ENCODE assay signal across 11 cellular contexts in genomic region chr18:51074605-51075004, GRCh38. TPM values are rescaled to one million over a fixed set of nuclear protein-coding genes. Genes with fewer than 3 reads are reported as not detected.
A peak's percentile ranks its signal among the peaks of the same experiment; 100 is the strongest.
DNase-seq lines count a peak whose midpoint lies in the region; ATAC-seq lines count a peak whose summit lies in the region.
"Had no signal": no experiment of that assay in that cellular context is flagged by ENCODE, and none has a peak within 500 bp of the region (broad histone marks: within the 10 kb centered on the region; RNA-seq: fewer than 3 reads in every experiment).

No MANE protein-coding gene starts in this region.

- peaks cover 72% of the 10 kb centered on the region for H3K36me3 ChIP-seq in CD4-positive, CD25-positive, alpha-beta regulatory T cell (ENCODE audit: control insufficient read depth, insufficient read depth, low read length)
- peaks cover 7 to 73% of the 10 kb centered on the region in 2 experiments for H3K36me3 ChIP-seq in mesenchymal stem cell (ENCODE audit: control insufficient read depth in 1 of 2, insufficient read depth in 2 of 2, low read depth in 1 of 2, low read length in 2 of 2)

- H3K23ac ChIP-seq in mesenchymal stem cell (ENCODE audit: low read length in 2 of 2): no peak overlapping the region

- WGBS in mesenchymal stem cell: 96% methylated on average over 1 of the region's 1 CpG

- H3K27ac Mint-ChIP-seq in CD4-positive, CD25-positive, alpha-beta regulatory T cell: peak overlapping the region in 2 of 3 donors; percentile 38 to 64
- peak overlapping the region; percentile 76 for H3K27ac Mint-ChIP-seq in T-helper 17 cell
- H3K27ac Mint-ChIP-seq: GM23338 had no signal

- no peak overlapping the region for H3K4me3 ChIP-seq in CD4-positive, CD25-positive, alpha-beta regulatory T cell (ENCODE audit: low read depth, low read length)
- H3K4me3 ChIP-seq in mesenchymal stem cell (ENCODE audit: insufficient read depth in 1 of 2, low read depth in 1 of 2, low read length in 2 of 2): no peak overlapping the region
- H3K4me3 ChIP-seq: GM23338 had no signal

- no peaks in the 10 kb centered on the region for H3K4me1 ChIP-seq in CD4-positive, CD25-positive, alpha-beta regulatory T cell (ENCODE audit: control insufficient read depth, insufficient read depth, low read length, poor library complexity, severe bottlenecking)
- H3K4me1 ChIP-seq in mesenchymal stem cell (ENCODE audit: control insufficient read depth, insufficient read depth, low read depth, low read length): peaks cover 2% of the 10 kb centered on the region

- H2BK12ac ChIP-seq in mesenchymal stem cell (ENCODE audit: low read length in 2 of 2): no peak overlapping the region

- no peaks in the 10 kb centered on the region for H3K27me3 Mint-ChIP-seq in CD4-positive, CD25-positive, alpha-beta regulatory T cell
- H3K27me3 Mint-ChIP-seq in T-helper 17 cell: no peaks in the 10 kb centered on the region

- H3K9ac ChIP-seq in mesenchymal stem cell (ENCODE audit: low read length): no peak overlapping the region

- no peak overlapping the region for H3K27ac ChIP-seq in CD4-positive, CD25-positive, alpha-beta regulatory T cell (ENCODE audit: insufficient read depth, low read length, poor library complexity, severe bottlenecking)
- H3K27ac ChIP-seq in mesenchymal stem cell (ENCODE audit: low read length, poor library complexity, severe bottlenecking): no peak overlapping the region

- H2AK5ac ChIP-seq in mesenchymal stem cell (ENCODE audit: low read length, severe bottlenecking): no peak overlapping the region

- H2BK15ac ChIP-seq in mesenchymal stem cell (ENCODE audit: low read depth, poor library complexity, severe bottlenecking): no peak overlapping the region

- no peak overlapping the region for H2BK5ac ChIP-seq in mesenchymal stem cell (ENCODE audit: low read depth, low read length, poor library complexity, severe bottlenecking)

- DNase-seq in CD4-positive, CD25-positive, alpha-beta regulatory T cell: peak in 1 of 3 donors; percentile 13
- DNase-seq in T-helper 17 cell (no peak), mesenchymal stem cell (no peak), SK-N-DZ (ENCODE audit: low spot score) (no peak), SHP77 treated with DMSO at 0.1 percent for 48 hours (lab: John Stamatoyannopoulos, UW) (no peak), mucosa of gallbladder (ENCODE audit: low spot score) (no peak)
- DNase-seq: amniotic stem cell; stimulated activated CD4-positive, alpha-beta T cell treated with anti-CD3 and anti-CD28 coated beads, Interleukin-1b, Interleukin-23, amount 100 ng/mL, for 48 hours had no signal

- peaks cover 43 to 55% (median 47%) of the 10 kb centered on the region in 4 donors for H3K4me1 Mint-ChIP-seq in CD4-positive, CD25-positive, alpha-beta regulatory T cell
- peaks cover 22% of the 10 kb centered on the region for H3K4me1 Mint-ChIP-seq in T-helper 17 cell
- H3K4me1 Mint-ChIP-seq: GM23338 had no signal

- no peak overlapping the region for H4K8ac ChIP-seq in mesenchymal stem cell (ENCODE audit: low read length)

- H3K4ac ChIP-seq in mesenchymal stem cell (ENCODE audit: low read depth in 1 of 2, low read length in 2 of 2): no peak overlapping the region

- H3K9me3 ChIP-seq in CD4-positive, CD25-positive, alpha-beta regulatory T cell (ENCODE audit: control insufficient read depth in 2 of 2, low read length in 2 of 2): no peaks in the 10 kb centered on the region
- H3K9me3 ChIP-seq in T-helper 17 cell (ENCODE audit: control insufficient read depth, low read length, poor library complexity, severe bottlenecking): no peaks in the 10 kb centered on the region
- no peaks in the 10 kb centered on the region for H3K9me3 ChIP-seq in mesenchymal stem cell (ENCODE audit: control insufficient read depth, low read length)

- H3K79me1 ChIP-seq in mesenchymal stem cell (replicated peaks; ENCODE audit: low read length, poor library complexity, severe bottlenecking): peaks cover 8% of the 10 kb centered on the region

- no peak overlapping the region for H2BK120ac ChIP-seq in mesenchymal stem cell (ENCODE audit: low read depth, low read length)

- ATAC-seq in CD4-positive, CD25-positive, alpha-beta regulatory T cell (ENCODE audit: low read depth in 2 of 2): no peak
- ATAC-seq in GM19397 (IDR thresholded peaks at IDR 0.05; ENCODE audit: unreplicated experiment): peak; percentile 83
- peak; percentile 72 for ATAC-seq in HG03097 (IDR thresholded peaks at IDR 0.05; ENCODE audit: low FRiP score, unreplicated experiment)
- ATAC-seq in T-helper 17 cell: no peak
- ATAC-seq: GM23338 had no signal

- no peaks in the 10 kb centered on the region for H3K9me3 Mint-ChIP-seq in CD4-positive, CD25-positive, alpha-beta regulatory T cell
- H3K9me3 Mint-ChIP-seq: GM23338 had no signal

- H3K27me3 ChIP-seq in CD4-positive, CD25-positive, alpha-beta regulatory T cell (ENCODE audit: control insufficient read depth, insufficient read depth, low read length): no peaks in the 10 kb centered on the region
- H3K27me3 ChIP-seq in mesenchymal stem cell (ENCODE audit: control insufficient read depth in 1 of 2, insufficient read depth in 1 of 2, low read length in 2 of 2): no peaks in the 10 kb centered on the region

- H3K4me3 Mint-ChIP-seq in CD4-positive, CD25-positive, alpha-beta regulatory T cell: no peak overlapping the region
- no peak overlapping the region for H3K4me3 Mint-ChIP-seq in T-helper 17 cell
- H3K4me3 Mint-ChIP-seq: GM23338 had no signal

- H4K91ac ChIP-seq in mesenchymal stem cell (ENCODE audit: low read length): no peak overlapping the region

- H3K4me2 ChIP-seq in mesenchymal stem cell (ENCODE audit: low read length, poor library complexity, severe bottlenecking): no peak overlapping the region
- H3K4me2 ChIP-seq: GM23338 had no signal

- H2AFZ ChIP-seq in mesenchymal stem cell (ENCODE audit: low read depth, low read length): no peak overlapping the region
- H2AFZ ChIP-seq: GM23338 had no signal

- H3K36me3 Mint-ChIP-seq in CD4-positive, CD25-positive, alpha-beta regulatory T cell: peaks cover 58% of the 10 kb centered on the region
- peaks cover 2% of the 10 kb centered on the region for H3K36me3 Mint-ChIP-seq in T-helper 17 cell (ENCODE audit: low read depth)

- H3K14ac ChIP-seq in mesenchymal stem cell (ENCODE audit: low read length in 2 of 2): no peak overlapping the region

- no peak overlapping the region for H3K18ac ChIP-seq in mesenchymal stem cell (ENCODE audit: low read depth in 1 of 2, low read length in 2 of 2)

RNA-seq across cellular contexts. Expression of gene SMAD4, which starts 44.6 kb away (rescaled TPM):
- 89.5 TPM for total RNA-seq in CD4-positive, CD25-positive, alpha-beta regulatory T cell
- polyA plus RNA-seq in CD4-positive, CD25-positive, alpha-beta regulatory T cell: 10 to 100 TPM; 61.5 to 84.4 (median 78.0) TPM
- total RNA-seq in T-helper 17 cell (10 to 100 TPM; 66.7 to 78.6 TPM), mucosa of gallbladder (108 TPM)
- 42.1 TPM for polyA plus RNA-seq in mesenchymal stem cell (2013, experiment 1 of 2)
- 43.5 TPM for polyA plus RNA-seq in mesenchymal stem cell (2013, experiment 2 of 2)
- polyA plus RNA-seq in SK-N-DZ (2014; cell fraction: cytosol; rRNA removed): 62.0 and 73.1 TPM in 2 replicates
- 39.8 and 45.6 TPM in 2 replicates for polyA plus RNA-seq in SK-N-DZ (2014; cell fraction: nucleus; rRNA removed)

Comparison
In these comparisons a context has a peak if more than half of its experiments do, and no peak if none do; other contexts are left out.
1. ATAC-seq: peak in GM19397 (single experiment) and HG03097 (single experiment); none in CD4-positive, CD25-positive, alpha-beta regulatory T cell (0 of 2) and T-helper 17 cell (single experiment).